16 cellular contexts compared by ENCODE assay signal in genomic region chr22:39408807-39409206, GRCh38.
DNase-seq lines count a peak whose midpoint lies in the region; ATAC-seq, FAIRE-seq and TF ChIP-seq lines count a peak whose summit lies in the region.
"Had no signal": no experiment of that assay in that cellular context is flagged by ENCODE, and none has a peak within 500 bp of the region (broad histone marks: within the 10 kb centered on the region; RNA-seq: fewer than 3 reads in every experiment).

No MANE protein-coding gene starts in this region.

- ATAC-seq in activated naive CD8-positive, alpha-beta T cell treated with anti-CD3 and anti-CD28 coated beads, Interleukin-2, amount 50 U/mL, for 24 hours, result no peak
- ATAC-seq in effector memory CD8-positive, alpha-beta T cell (replicated peaks), result no peak
- ATAC-seq: PC-3 had no signal

- peaks cover 82% of the 10 kb centered on the region for H3K4me1 Mint-ChIP-seq in activated naive CD8-positive, alpha-beta T cell (ENCODE audit: low read depth)
- peaks cover 75% of the 10 kb centered on the region for H3K4me1 Mint-ChIP-seq in activated naive CD8-positive, alpha-beta T cell treated with anti-CD3 and anti-CD28 coated beads, Interleukin-2, amount 50 U/mL, for 24 hours
- H3K4me1 Mint-ChIP-seq in effector memory CD8-positive, alpha-beta T cell (ENCODE audit: low read depth in 2 of 2), result peaks cover 17 to 38% of the 10 kb centered on the region in 2 donors
- H3K4me1 Mint-ChIP-seq in nephron progenitor cell, result peaks cover 49% of the 10 kb centered on the region

- H3K27ac Mint-ChIP-seq in activated naive CD8-positive, alpha-beta T cell, result peak overlapping the region; percentile 4
- no peak overlapping the region for H3K27ac Mint-ChIP-seq in activated naive CD8-positive, alpha-beta T cell treated with anti-CD3 and anti-CD28 coated beads, Interleukin-2, amount 50 U/mL, for 24 hours
- H3K27ac Mint-ChIP-seq in effector memory CD8-positive, alpha-beta T cell, result peak overlapping the region; percentile 17 to 68
- H3K27ac Mint-ChIP-seq in nephron progenitor cell, result peak overlapping the region; percentile 75

- no peak for FAIRE-seq in H54 (lab: Jason Lieb, UNC)
- FAIRE-seq: H1 had no signal

- peaks cover 8% of the 10 kb centered on the region for H3K36me3 Mint-ChIP-seq in activated naive CD8-positive, alpha-beta T cell
- H3K36me3 Mint-ChIP-seq in activated naive CD8-positive, alpha-beta T cell treated with anti-CD3 and anti-CD28 coated beads, Interleukin-2, amount 50 U/mL, for 24 hours (ENCODE audit: low read depth), result peaks cover 30% of the 10 kb centered on the region
- peaks cover 29% of the 10 kb centered on the region for H3K36me3 Mint-ChIP-seq in effector memory CD8-positive, alpha-beta T cell (ENCODE audit: insufficient read depth)
- peaks cover 23% of the 10 kb centered on the region for H3K36me3 Mint-ChIP-seq in nephron progenitor cell (ENCODE audit: low read depth)

- TF ChIP-seq CTCF in nephron progenitor cell (IDR thresholded peaks at IDR 0.05), result no peak

- no peak overlapping the region for H3K4me3 Mint-ChIP-seq in activated naive CD8-positive, alpha-beta T cell
- no peak overlapping the region for H3K4me3 Mint-ChIP-seq in activated naive CD8-positive, alpha-beta T cell treated with anti-CD3 and anti-CD28 coated beads, Interleukin-2, amount 50 U/mL, for 24 hours
- no peak overlapping the region for H3K4me3 Mint-ChIP-seq in effector memory CD8-positive, alpha-beta T cell
- H3K4me3 Mint-ChIP-seq in nephron progenitor cell, result no peak overlapping the region
- H3K4me3 Mint-ChIP-seq: CD4-positive, alpha-beta memory T cell had no signal

- H3K9me3 Mint-ChIP-seq in activated naive CD8-positive, alpha-beta T cell (ENCODE audit: low read depth), result no peaks in the 10 kb centered on the region
- no peaks in the 10 kb centered on the region for H3K9me3 Mint-ChIP-seq in activated naive CD8-positive, alpha-beta T cell treated with anti-CD3 and anti-CD28 coated beads, Interleukin-2, amount 50 U/mL, for 24 hours
- no peaks in the 10 kb centered on the region for H3K9me3 Mint-ChIP-seq in effector memory CD8-positive, alpha-beta T cell
- H3K9me3 Mint-ChIP-seq in nephron progenitor cell, result no peaks in the 10 kb centered on the region
- H3K9me3 Mint-ChIP-seq: CD4-positive, alpha-beta memory T cell had no signal

- no peak for DNase-seq in activated naive CD8-positive, alpha-beta T cell treated with anti-CD3 and anti-CD28 coated beads, Interleukin-2, amount 50 U/mL, for 24 hours
- no peak for DNase-seq in effector memory CD8-positive, alpha-beta T cell
- no peak for DNase-seq in nephron progenitor cell
- no peak for DNase-seq in H54 (ENCODE audit: insufficient read length, low spot score)
- no peak for DNase-seq in DMS 273 treated with DMSO at 0.1 percent for 48 hours (lab: John Stamatoyannopoulos, UW)
- DNase-seq in effector CD8-positive, alpha-beta T cell (lab: John Stamatoyannopoulos, UW), result no peak
- DNase-seq in activated effector memory CD4-positive, alpha-beta T cell treated with anti-CD3 and anti-CD28 coated beads, Interleukin-2, amount 50 U/mL, for 16 hours, result no peak
- DNase-seq: AML-193; CD4-positive, alpha-beta memory T cell; KBM-7; NCI-H345; NCI-H526 treated with DMSO at 0.1 percent for 48 hours; NK-92 treated with Interleukin-12 subunit alpha and Interleukin-12 subunit beta, amount 100 ng/mL, for 24 hours; PC-3 had no signal

- no peaks in the 10 kb centered on the region for H3K27me3 Mint-ChIP-seq in activated naive CD8-positive, alpha-beta T cell
- no peaks in the 10 kb centered on the region for H3K27me3 Mint-ChIP-seq in activated naive CD8-positive, alpha-beta T cell treated with anti-CD3 and anti-CD28 coated beads, Interleukin-2, amount 50 U/mL, for 24 hours
- no peaks in the 10 kb centered on the region for H3K27me3 Mint-ChIP-seq in effector memory CD8-positive, alpha-beta T cell
- no peaks in the 10 kb centered on the region for H3K27me3 Mint-ChIP-seq in nephron progenitor cell (ENCODE audit: low read depth, poor library complexity)
- H3K27me3 Mint-ChIP-seq: CD4-positive, alpha-beta memory T cell had no signal

- TF ChIP-seq POLR2A in H54 (IDR thresholded peaks at IDR 0.05; ENCODE audit: low read depth, low read length), result no peak
